8 cellular contexts compared by ENCODE assay signal in the genomic region with DNA sequence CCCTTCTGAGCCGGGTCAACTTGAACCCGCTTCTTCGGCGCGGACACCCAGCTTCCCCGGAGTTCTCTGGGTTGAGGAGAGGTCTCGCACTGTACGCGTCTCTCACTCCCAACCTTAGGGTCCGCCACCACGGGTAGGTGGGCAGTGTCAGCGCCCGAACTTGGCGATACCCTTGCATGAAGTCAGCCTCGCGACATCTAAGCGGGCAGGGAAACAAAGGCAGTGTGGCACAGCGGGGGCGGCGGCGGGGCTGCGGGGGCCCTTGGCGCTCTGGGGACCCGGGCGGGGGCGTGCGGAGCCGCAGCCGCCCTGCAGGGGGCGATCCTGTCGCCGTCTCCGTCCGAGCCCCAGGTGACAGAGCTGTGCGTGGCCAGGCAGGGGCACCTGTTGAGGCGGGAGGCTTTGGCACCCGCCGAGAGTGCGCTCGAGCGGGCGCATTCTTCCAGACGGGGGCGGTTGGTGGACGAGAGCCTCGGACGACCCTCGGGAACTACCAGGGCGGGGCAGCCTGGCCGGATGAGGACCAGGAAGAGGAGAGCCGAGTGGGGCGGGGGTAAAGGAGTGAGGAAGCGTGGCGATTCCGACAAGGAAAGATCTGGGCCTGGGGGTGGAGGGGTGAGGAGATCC. TPM values are rescaled to one million over a fixed set of nuclear protein-coding genes. Genes with fewer than 3 reads are reported as not detected.
DNase-seq lines count a peak whose midpoint lies in the region; ATAC-seq, FAIRE-seq and TF ChIP-seq lines count a peak whose summit lies in the region.

No MANE protein-coding gene starts in this region.

- WGBS in SK-N-SH (ENCODE audit: low lambda C conversion rate) = 24% methylated on average over 22 of the region's 55 CpGs
- WGBS in liver = 1% methylated on average over 55 of the region's 55 CpGs

- CTCF ChIA-PET in SK-N-SH (lab: Yijun Ruan, JAX) = interaction anchor here (0.5 to 5.2 kb wide), 32 partner anchors 9 to 389 kb away, joined by 3 to 44 read pairs (median 5); a partner anchor contains a TSS

- peaks cover 54% of the 10 kb centered on the region for H3K27me3 Mint-ChIP-seq in central memory CD8-positive, alpha-beta T cell

- no peak overlapping the region for H3K27ac Mint-ChIP-seq in central memory CD8-positive, alpha-beta T cell (ENCODE audit: low read depth)

- H3K36me3 Mint-ChIP-seq in central memory CD8-positive, alpha-beta T cell (ENCODE audit: insufficient read depth) = no peaks in the 10 kb centered on the region

- H3K79me2 ChIP-seq in ACC112 (ENCODE audit: control insufficient read depth, insufficient read depth, low read length, unreplicated experiment) (no peaks in the 10 kb centered on the region), SK-N-SH (ENCODE audit: insufficient read depth) (no peaks in the 10 kb centered on the region)

- POLR2A ChIA-PET in SK-N-SH (lab: Yijun Ruan, JAX) = no interaction called here

- H3K9ac ChIP-seq in SK-N-SH (no peak overlapping the region), liver (ENCODE audit: low read depth in 1 of 2, low read length in 2 of 2) (no peak overlapping the region)

- H3K9me3 Mint-ChIP-seq in central memory CD8-positive, alpha-beta T cell = no peaks in the 10 kb centered on the region

- TF ChIP-seq CTCF in SK-N-SH (IDR thresholded peaks at IDR 0.05) = peak; percentile 62
- TF ChIP-seq CTCF in liver (IDR thresholded peaks at IDR 0.05; ENCODE audit: low read depth, low read length, missing input control) = peak; percentile 49
- no peak for TF ChIP-seq CTCF in omental fat pad (IDR thresholded peaks at IDR 0.05)

- H3K9me2 ChIP-seq in SK-N-SH = no peaks in the 10 kb centered on the region

- H3K4me3 Mint-ChIP-seq in central memory CD8-positive, alpha-beta T cell = peak overlapping the region; percentile 50

- H3K27ac ChIP-seq in ACC112 (ENCODE audit: low read depth, low read length) (no peak overlapping the region), SK-N-SH (ENCODE audit: low read depth in 2 of 2, low read length in 1 of 2) (no peak overlapping the region), liver (ENCODE audit: low read depth in 1 of 2, low read length in 2 of 2) (no peak overlapping the region)

- no peaks in the 10 kb centered on the region for H3K4me1 Mint-ChIP-seq in central memory CD8-positive, alpha-beta T cell

- H2AFZ ChIP-seq in ACC112 (ENCODE audit: low read length, unreplicated experiment) = no peak overlapping the region
- H2AFZ ChIP-seq in SK-N-SH (ENCODE audit: low read depth) = peak overlapping the region; percentile 87; the same call in 1 of the 2 replicates

- H4K20me1 ChIP-seq in SK-N-SH (ENCODE audit: insufficient read depth) = 0 out of 2 replicates have a peak, but pooled peaks cover 4% of the 10 kb centered on the region

- peak; percentile 58 for DNase-seq in GM18507 (ENCODE audit: extremely low spot score, insufficient read length, low read depth)
- peak; percentile 91 for DNase-seq in SK-N-SH
- DNase-seq in central memory CD8-positive, alpha-beta T cell (ENCODE audit: low spot score in 2 of 2) = no peak
- peak; percentile 70 for DNase-seq in stimulated activated CD8-positive, alpha-beta memory T cell treated with anti-CD3 and anti-CD28 coated beads, Interleukin-4, amount 100 ng/mL, for 48 hours
- DNase-seq in activated gamma-delta T cell (lab: John Stamatoyannopoulos, UW) = no peak
- DNase-seq in omental fat pad (ENCODE audit: low spot score) = no peak

- TF ChIP-seq RAD21 in SK-N-SH (IDR thresholded peaks at IDR 0.05; ENCODE audit: low read length) (peak; percentile 44), liver (IDR thresholded peaks at IDR 0.05) (peak; percentile 42 to 67)

- H3K27me3 ChIP-seq in ACC112 (ENCODE audit: insufficient read depth, low read length) (peaks cover 46% of the 10 kb centered on the region), SK-N-SH (ENCODE audit: insufficient read depth) (no peaks in the 10 kb centered on the region), liver (ENCODE audit: control insufficient read depth in 4 of 4, insufficient read depth in 4 of 4, low read length in 3 of 4) (peaks cover 0 to 6% (median 1%) of the 10 kb centered on the region in 4 donors)

- TF ChIP-seq EP300 in SK-N-SH (IDR thresholded peaks at IDR 0.05; ENCODE audit: borderline replicate concordance in 1 of 2, low read depth in 1 of 2, low read length in 1 of 2) = no peak

- peak overlapping the region; percentile 96 for H3K4me2 ChIP-seq in SK-N-SH

- H3K4me3 ChIP-seq in ACC112 (ENCODE audit: low read depth, low read length) (peak overlapping the region; percentile 79), SK-N-SH (ENCODE audit: low read depth in 2 of 2, low read length in 1 of 2) (peak overlapping the region; percentile 68 to 71), liver (ENCODE audit: low read depth in 1 of 3, low read length in 3 of 3) (peak overlapping the region in 2 of 3 donors; percentile 50 to 52)

- peaks cover 12% of the 10 kb centered on the region for H3F3A ChIP-seq in SK-N-SH (replicated peaks; ENCODE audit: insufficient read depth)

- ATAC-seq in central memory CD8-positive, alpha-beta T cell (replicated peaks; ENCODE audit: extremely low read depth, poor library complexity, severe bottlenecking) = peak; percentile 40
- ATAC-seq in omental fat pad (ENCODE audit: low FRiP score) = no peak

- H3K9me3 ChIP-seq in SK-N-SH (no peaks in the 10 kb centered on the region), liver (ENCODE audit: control insufficient read depth in 4 of 4, low read length in 3 of 4) (no peaks in the 10 kb centered on the region)

- H3K4me1 ChIP-seq in ACC112 (ENCODE audit: control insufficient read depth, insufficient read depth, low read length, unreplicated experiment) (peaks cover 34% of the 10 kb centered on the region), SK-N-SH (ENCODE audit: control insufficient read depth in 1 of 2, insufficient read depth in 2 of 2, low read depth in 1 of 2, low read length in 1 of 2) (peaks cover 13 to 31% of the 10 kb centered on the region in 2 experiments; a peak in 2 of 4 replicates), liver (ENCODE audit: control insufficient read depth in 4 of 4, insufficient read depth in 4 of 4, low read length in 3 of 4) (peaks cover 10 to 29% (median 22%) of the 10 kb centered on the region in 4 donors)

- H3K36me3 ChIP-seq in ACC112 (ENCODE audit: insufficient read depth, low read length) (no peaks in the 10 kb centered on the region), SK-N-SH (replicated peaks in 1 of 2; ENCODE audit: control insufficient read depth in 1 of 2, insufficient read depth in 2 of 2, low read length in 1 of 2) (no peaks in the 10 kb centered on the region), liver (ENCODE audit: control insufficient read depth in 4 of 4, insufficient read depth in 3 of 4, low read depth in 1 of 4, low read length in 3 of 4) (no peaks in the 10 kb centered on the region)

- FAIRE-seq in GM18507 (lab: Jason Lieb, UNC) = no peak

TF ChIP-seq in SK-N-SH, 30 proteins besides CTCF, POLR2A, EP300 and RAD21:
- TF ChIP-seq SMC3 (IDR thresholded peaks at IDR 0.05; ENCODE audit: low read depth, low read length) = peak; percentile 25; the same call in 1 of the 2 replicates
- no peak for TF ChIP-seq POLR2AphosphoS5 (IDR thresholded peaks at IDR 0.05; ENCODE audit: low read depth, low read length)

TF ChIP-seq in liver, 16 proteins besides CTCF, POLR2A, EP300 and RAD21 (continues in another document):
- TF ChIP-seq RXRA (IDR thresholded peaks at IDR 0.05) = no peak
- TF ChIP-seq, protein P1, sequence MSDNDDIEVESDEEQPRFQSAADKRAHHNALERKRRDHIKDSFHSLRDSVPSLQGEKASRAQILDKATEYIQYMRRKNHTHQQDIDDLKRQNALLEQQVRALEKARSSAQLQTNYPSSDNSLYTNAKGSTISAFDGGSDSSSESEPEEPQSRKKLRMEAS (IDR thresholded peaks at IDR 0.05) = no peak
- no peak for TF ChIP-seq TAF1 (conservative IDR thresholded peaks at IDR 0.05)
- TF ChIP-seq, protein P2, sequence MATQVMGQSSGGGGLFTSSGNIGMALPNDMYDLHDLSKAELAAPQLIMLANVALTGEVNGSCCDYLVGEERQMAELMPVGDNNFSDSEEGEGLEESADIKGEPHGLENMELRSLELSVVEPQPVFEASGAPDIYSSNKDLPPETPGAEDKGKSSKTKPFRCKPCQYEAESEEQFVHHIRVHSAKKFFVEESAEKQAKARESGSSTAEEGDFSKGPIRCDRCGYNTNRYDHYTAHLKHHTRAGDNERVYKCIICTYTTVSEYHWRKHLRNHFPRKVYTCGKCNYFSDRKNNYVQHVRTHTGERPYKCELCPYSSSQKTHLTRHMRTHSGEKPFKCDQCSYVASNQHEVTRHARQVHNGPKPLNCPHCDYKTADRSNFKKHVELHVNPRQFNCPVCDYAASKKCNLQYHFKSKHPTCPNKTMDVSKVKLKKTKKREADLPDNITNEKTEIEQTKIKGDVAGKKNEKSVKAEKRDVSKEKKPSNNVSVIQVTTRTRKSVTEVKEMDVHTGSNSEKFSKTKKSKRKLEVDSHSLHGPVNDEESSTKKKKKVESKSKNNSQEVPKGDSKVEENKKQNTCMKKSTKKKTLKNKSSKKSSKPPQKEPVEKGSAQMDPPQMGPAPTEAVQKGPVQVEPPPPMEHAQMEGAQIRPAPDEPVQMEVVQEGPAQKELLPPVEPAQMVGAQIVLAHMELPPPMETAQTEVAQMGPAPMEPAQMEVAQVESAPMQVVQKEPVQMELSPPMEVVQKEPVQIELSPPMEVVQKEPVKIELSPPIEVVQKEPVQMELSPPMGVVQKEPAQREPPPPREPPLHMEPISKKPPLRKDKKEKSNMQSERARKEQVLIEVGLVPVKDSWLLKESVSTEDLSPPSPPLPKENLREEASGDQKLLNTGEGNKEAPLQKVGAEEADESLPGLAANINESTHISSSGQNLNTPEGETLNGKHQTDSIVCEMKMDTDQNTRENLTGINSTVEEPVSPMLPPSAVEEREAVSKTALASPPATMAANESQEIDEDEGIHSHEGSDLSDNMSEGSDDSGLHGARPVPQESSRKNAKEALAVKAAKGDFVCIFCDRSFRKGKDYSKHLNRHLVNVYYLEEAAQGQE (IDR thresholded peaks at IDR 0.05) = no peak

RNA-seq across cellular contexts. Expression of a gene that starts 1.1 kb away (rescaled TPM):
- polyA plus RNA-seq in SK-N-SH (2012; rRNA removed) (12.7 and 17.0 TPM in 2 replicates), liver (1 to 10 TPM in 1 of 2 donors, under 1 TPM in 1; 0.25 to 1.1 TPM)
- 8.9 and 12.4 TPM in 2 replicates for polyA plus RNA-seq in SK-N-SH (2012; cell fraction: cytosol; rRNA removed)
- 22.8 and 32.1 TPM in 2 replicates for polyA plus RNA-seq in SK-N-SH (2012; cell fraction: nucleus; rRNA removed)
- total RNA-seq in liver (1 to 10 TPM in 1 of 2 donors, under 1 TPM in 1; 0.28 to 1.2 TPM), omental fat pad (10 to 100 TPM in 1 of 4 donors, 1 to 10 TPM in 3; 6.5 to 18.3 (median 8.1) TPM)

Comparison
In these comparisons a context has a peak if more than half of its experiments do, and no peak if none do; other contexts are left out.
1. DNase-seq: peak in GM18507 (single experiment), SK-N-SH (single experiment) and stimulated activated CD8-positive, alpha-beta memory T cell treated with anti-CD3 and anti-CD28 coated beads, Interleukin-4, amount 100 ng/mL, for 48 hours (single experiment); none in central memory CD8-positive, alpha-beta T cell (0 of 2), activated gamma-delta T cell (single experiment) and omental fat pad (single experiment).
2. CTCF ChIP-seq: peak in SK-N-SH (single experiment) and liver (single experiment); none in omental fat pad (0 of 3).
3. Peak in every context shown above with its lines, with median percentiles within 50 percentile points of each other: H3K4me3 ChIP-seq.